18 cellular contexts compared by ENCODE assay signal in genomic region chr5:135452366-135453030, GRCh38. TPM values are rescaled to one million over a fixed set of nuclear protein-coding genes. Genes with fewer than 3 reads are reported as not detected.
DNase-seq lines count a peak whose midpoint lies in the region; ATAC-seq and TF ChIP-seq lines count a peak whose summit lies in the region.
"Had no signal": no experiment of that assay in that cellular context is flagged by ENCODE, and none has a peak within 500 bp of the region (broad histone marks: within the 10 kb centered on the region; RNA-seq: fewer than 3 reads in every experiment).

No MANE protein-coding gene starts in this region.

- 90 to 94% methylated on average over 8 to 10 of the region's 10 CpGs for WGBS in endodermal cell (ENCODE audit: insufficient coverage in 1 of 2, insufficient read length in 1 of 2), 2 experiments

- no peaks in the 10 kb centered on the region for H3K9me3 ChIP-seq in BLaER1 treated with 17β-estradiol and CSF1 and Interleukin-3, amounts not matched to agents 10 nM and 100 nM (replicated peaks in 1 of 11)
- H3K9me3 ChIP-seq in endodermal cell (ENCODE audit: control insufficient read depth, low read length): no peaks in the 10 kb centered on the region

- no peaks in the 10 kb centered on the region for H4K20me1 ChIP-seq in BLaER1 treated with 17β-estradiol and CSF1 and Interleukin-3, amounts not matched to agents 10 nM and 100 nM

- no peaks in the 10 kb centered on the region for H3K36me3 Mint-ChIP-seq in endodermal cell (ENCODE audit: low read depth)

- H3K27me3 ChIP-seq in BLaER1 treated with 17β-estradiol and CSF1 and Interleukin-3, amounts not matched to agents 10 nM and 100 nM: no peaks in the 10 kb centered on the region
- H3K27me3 ChIP-seq in endodermal cell (ENCODE audit: control insufficient read depth, insufficient read depth, low read length, poor library complexity, severe bottlenecking): peaks cover 36% of the 10 kb centered on the region

- H3K9ac ChIP-seq in BLaER1 treated with 17β-estradiol and CSF1 and Interleukin-3, amounts not matched to agents 10 nM and 100 nM: peak overlapping the region in 5 of 11 experiments; percentile 18 to 80 (median 48); a peak in 7 of 22 replicates
- H3K9ac ChIP-seq in endodermal cell (ENCODE audit: extremely low read depth, low read length, poor library complexity, severe bottlenecking): no peak overlapping the region

- H3K27ac Mint-ChIP-seq in endodermal cell: no peak overlapping the region
- H3K27ac Mint-ChIP-seq: H9 had no signal

- no peak for ATAC-seq in SK-N-SH treated with all-trans-retinoic acid at 6 μM for 48 hours
- ATAC-seq: GM12878 had no signal

- peak overlapping the region; percentile 86 to 97 (median 91) for H3K4me2 ChIP-seq in BLaER1 treated with 17β-estradiol and CSF1 and Interleukin-3, amounts not matched to agents 10 nM and 100 nM

- H3K4me1 Mint-ChIP-seq in endodermal cell: peaks cover 12% of the 10 kb centered on the region

- no peaks in the 10 kb centered on the region for H3K9me3 Mint-ChIP-seq in endodermal cell
- H3K9me3 Mint-ChIP-seq: H9 had no signal

- H3K27me3 Mint-ChIP-seq in endodermal cell (ENCODE audit: insufficient read depth): peaks cover 78% of the 10 kb centered on the region

- no peak for TF ChIP-seq CTCF in endodermal cell (conservative IDR thresholded peaks at IDR 0.05)

- peak overlapping the region in 3 of 11 experiments; percentile 26 to 69 (median 62); a peak in 7 of 22 replicates for H3K27ac ChIP-seq in BLaER1 treated with 17β-estradiol and CSF1 and Interleukin-3, amounts not matched to agents 10 nM and 100 nM
- no peak overlapping the region for H3K27ac ChIP-seq in endodermal cell (ENCODE audit: low read depth, low read length)
- H3K27ac ChIP-seq: 22Rv1, C4-2B had no signal

- H3K4me3 ChIP-seq in BLaER1 treated with 17β-estradiol and CSF1 and Interleukin-3, amounts not matched to agents 10 nM and 100 nM: peak overlapping the region in 6 of 10 experiments; percentile 14 to 60 (median 52); a peak in 11 of 20 replicates
- H3K4me3 ChIP-seq in endodermal cell (ENCODE audit: low read length): no peak overlapping the region
- H3K4me3 ChIP-seq: GM12878 had no signal

- H3K36me3 ChIP-seq in BLaER1 treated with 17β-estradiol and CSF1 and Interleukin-3, amounts not matched to agents 10 nM and 100 nM: peaks cover 0 to 25% (median 0%) of the 10 kb centered on the region in 11 experiments; a peak in 4 of 22 replicates
- no peaks in the 10 kb centered on the region for H3K36me3 ChIP-seq in endodermal cell (ENCODE audit: control insufficient read depth, insufficient read depth, low read length)

- H3K4me1 ChIP-seq in BLaER1 treated with 17β-estradiol and CSF1 and Interleukin-3, amounts not matched to agents 10 nM and 100 nM: peaks cover 53 to 97% (median 76%) of the 10 kb centered on the region in 10 experiments
- H3K4me1 ChIP-seq in endodermal cell (ENCODE audit: control insufficient read depth, insufficient read depth, low read length): peaks cover 9% of the 10 kb centered on the region

- H3K4me3 Mint-ChIP-seq in endodermal cell: no peak overlapping the region

- peak; percentile 59 for DNase-seq in DMS 273 (lab: John Stamatoyannopoulos, UW; ENCODE audit: unreplicated experiment)
- DNase-seq in DMS 273 treated with DMSO at 0.1 percent for 48 hours (lab: John Stamatoyannopoulos, UW): no peak
- DNase-seq in NOMO-1 treated with DMSO at 0.1 percent for 48 hours (lab: John Stamatoyannopoulos, UW; ENCODE audit: unreplicated experiment): peak; percentile 35
- peak; percentile 25 for DNase-seq in endodermal cell
- DNase-seq in kidney tubule cell (ENCODE audit: low spot score): no peak
- DNase-seq in RKO (ENCODE audit: low spot score): no peak
- DNase-seq: DMS79, H9, MM.1S, NCI-H1436 treated with DMSO at 0.1 percent for 48 hours, NCI-H2081 treated with DMSO at 0.1 percent for 48 hours, T-helper 1 cell had no signal

TF ChIP-seq in SK-N-SH treated with all-trans-retinoic acid at 6 μM for 48 hours, 23 proteins besides CTCF, POLR2A, EP300 and RAD21:
- TF ChIP-seq CREB5 (CRISPR knock-in tag; IDR thresholded peaks at IDR 0.05; ENCODE audit: low read depth): no peak
- TF ChIP-seq ZFP3 (CRISPR knock-in tag; IDR thresholded peaks at IDR 0.05): no peak
- no peak for TF ChIP-seq PPARA (CRISPR knock-in tag; IDR thresholded peaks at IDR 0.05; ENCODE audit: borderline replicate concordance)
- TF ChIP-seq OSR1 (CRISPR knock-in tag; IDR thresholded peaks at IDR 0.05): no peak
- TF ChIP-seq GLIS3 (CRISPR knock-in tag; IDR thresholded peaks at IDR 0.05): no peak
- TF ChIP-seq TCF4 (CRISPR knock-in tag; IDR thresholded peaks at IDR 0.05; ENCODE audit: borderline replicate concordance): no peak

RNA-seq across cellular contexts. Expression of gene TIFAB, which starts 0.3 kb away (rescaled TPM):
- total RNA-seq in endodermal cell: not detected
- polyA plus RNA-seq in endodermal cell (2013, experiment 1 of 2): not detected
- not detected for polyA plus RNA-seq in endodermal cell (2013, experiment 2 of 2)
- total RNA-seq: GM12878, H9, SK-MEL-5 had no signal
- polyA plus RNA-seq: GM12878 had no signal

RNA-seq across cellular contexts. Expression of gene DCANP1, which starts 5.3 kb away (rescaled TPM):
- not detected for total RNA-seq in endodermal cell
- polyA plus RNA-seq in endodermal cell (2013, experiment 1 of 2): not detected
- not detected for polyA plus RNA-seq in endodermal cell (2013, experiment 2 of 2)
- total RNA-seq: GM12878, H9, SK-MEL-5 had no signal

RNA-seq across cellular contexts. Expression of gene MACROH2A1, which starts 53.5 kb away (rescaled TPM):
- total RNA-seq in endodermal cell: 100 to 1,000 TPM; 256 to 288 TPM
- 253 TPM for polyA plus RNA-seq in endodermal cell (2013, experiment 1 of 2)
- 265 TPM for polyA plus RNA-seq in endodermal cell (2013, experiment 2 of 2)

Comparison
In these comparisons a context has a peak if more than half of its experiments do, and no peak if none do; other contexts are left out.
1. DNase-seq: peak in DMS 273 (single experiment), NOMO-1 treated with DMSO at 0.1 percent for 48 hours (single experiment) and endodermal cell (single experiment); none in DMS 273 treated with DMSO at 0.1 percent for 48 hours (single experiment), kidney tubule cell (single experiment) and RKO (single experiment).